Comparison of ENCODE assay signal across 8 cellular contexts in the genomic region with DNA sequence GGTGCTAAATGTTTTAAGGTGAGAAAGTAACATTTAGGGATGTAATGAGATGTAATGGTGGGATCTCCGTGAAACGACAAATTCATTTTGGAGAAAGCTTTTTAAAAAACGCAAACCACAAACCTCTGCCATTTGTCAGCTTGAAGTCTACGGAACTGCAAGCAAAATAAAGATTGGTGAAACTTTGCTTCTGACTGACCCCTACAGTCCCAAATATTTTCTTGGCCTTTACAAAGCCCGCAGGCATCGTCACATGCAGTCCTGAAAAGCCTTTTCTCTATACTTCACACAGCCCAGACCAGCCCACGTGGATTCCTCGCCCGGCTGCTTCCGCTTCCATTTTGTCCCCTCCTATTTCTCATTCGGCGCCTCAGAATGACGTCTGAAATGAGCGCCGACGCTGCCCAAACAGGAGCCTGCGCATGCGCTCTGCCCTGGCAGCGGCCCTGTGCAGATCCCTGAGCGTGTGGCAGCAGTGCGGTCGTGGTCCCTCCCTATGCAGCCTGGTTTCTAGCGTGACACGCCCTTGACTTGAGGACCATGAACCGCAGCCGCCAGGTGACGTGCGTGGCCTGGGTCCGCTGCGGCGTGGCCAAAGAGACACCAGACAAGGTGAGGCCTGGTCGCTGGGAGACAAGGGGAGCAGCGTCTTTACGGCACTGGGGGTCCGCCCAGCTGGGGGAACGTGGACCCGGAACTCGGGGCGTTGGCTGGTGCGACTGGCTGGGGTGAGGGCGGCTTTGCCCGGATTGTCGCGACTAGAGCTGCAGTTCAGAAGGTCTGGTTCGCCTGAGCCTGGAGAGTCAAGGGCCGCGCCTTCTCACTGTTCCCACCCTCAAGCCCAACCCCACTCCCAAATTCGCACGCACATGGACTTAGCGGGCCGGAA. TPM values are rescaled to one million over a fixed set of nuclear protein-coding genes. Genes with fewer than 3 reads are reported as not detected.
DNase-seq lines count a peak whose midpoint lies in the region; ATAC-seq, FAIRE-seq and TF ChIP-seq lines count a peak whose summit lies in the region.

TSS of gene PWP1 (plus strand) at position 440 of the 889 bp plus-strand sequence. CDS start at position 541, 101 bp downstream.

- peak; percentile 74 for TF ChIP-seq POLR2A in endothelial cell of umbilical vein (IDR thresholded peaks at IDR 0.05; ENCODE audit: low read depth, low read length)

- DNase-seq in DMS 273 (lab: John Stamatoyannopoulos, UW; ENCODE audit: unreplicated experiment) (peak; percentile 96), HuH-7.5 (ENCODE audit: low spot score) (peak; percentile 90), endothelial cell of umbilical vein (ENCODE audit: low read depth, low spot score) (peak; percentile 97), midbrain (lab: John Stamatoyannopoulos, UW) (peak; percentile 95)
- DNase-seq in activated CD8-positive, alpha-beta memory T cell treated with anti-CD3 and anti-CD28 coated beads, Interleukin-2, amount 50 U/mL, for 48 hours, result peak; percentile 98
- DNase-seq in stimulated activated CD8-positive, alpha-beta memory T cell treated with anti-CD3 and anti-CD28 coated beads, Interleukin-15, amount 100 ng/mL, for 48 hours (ENCODE audit: low read depth in 2 of 2), result peak; percentile 92

- H3K4me3 ChIP-seq in OCI-LY3 (ENCODE audit: low read length), result peak within 1 kb of the TSS; percentile 94
- peak within 1 kb of the TSS; percentile 28 to 80 (median 67) for H3K4me3 ChIP-seq in endothelial cell of umbilical vein (replicated peaks in 1 of 3; ENCODE audit: insufficient read depth in 1 of 3, low read depth in 1 of 3, low read length in 3 of 3)

- ATAC-seq in GM21526 (IDR thresholded peaks at IDR 0.05; ENCODE audit: low FRiP score, unreplicated experiment), result peak; percentile 84

- H3K79me2 ChIP-seq in OCI-LY3 (ENCODE audit: low read length) (peaks cover 23% of the 10 kb centered on the region), endothelial cell of umbilical vein (ENCODE audit: control insufficient read depth, insufficient read depth, low read length) (peaks cover 26% of the 10 kb centered on the region)

- H3K9me1 ChIP-seq in endothelial cell of umbilical vein (replicated peaks; ENCODE audit: control insufficient read depth, extremely low read depth, insufficient read depth, low read length), result no peaks in the 10 kb centered on the region

- H3K27ac ChIP-seq in OCI-LY3 (ENCODE audit: low read length), result peak within 1 kb of the TSS; percentile 53
- peak within 1 kb of the TSS; percentile 51 for H3K27ac ChIP-seq in endothelial cell of umbilical vein (ENCODE audit: insufficient read depth, low read depth, low read length)

- no peaks in the 10 kb centered on the region for H3K9me3 ChIP-seq in OCI-LY3 (ENCODE audit: insufficient read depth, low read length)
- no peaks in the 10 kb centered on the region for H3K9me3 ChIP-seq in endothelial cell of umbilical vein (replicated peaks; ENCODE audit: control insufficient read depth, insufficient read depth, low read length)

- H3K9ac ChIP-seq in OCI-LY3 (ENCODE audit: low read length) (peak within 1 kb of the TSS; percentile 74), endothelial cell of umbilical vein (replicated peaks; ENCODE audit: extremely low read depth, insufficient read depth, low read length) (peak within 1 kb of the TSS; percentile 70)

- BruUV-seq in endothelial cell of umbilical vein (replicated peaks; lab: Mats Ljungman, UMichigan), result TSS peak; percentile 93

- H3K4me2 ChIP-seq in OCI-LY3 (ENCODE audit: low read length) (peak within 1 kb of the TSS; percentile 97), endothelial cell of umbilical vein (ENCODE audit: insufficient read depth, low read length) (peak within 1 kb of the TSS; percentile 79)

- CTCF ChIA-PET in endothelial cell of umbilical vein (lab: Charles Lee), result interaction anchor here (1.0 to 2.4 kb wide), 3 partner anchors 10 to 200 kb away, joined by 5 to 11 read pairs (median 6); no protein-coding TSS in a partner anchor

- H3K36me3 ChIP-seq in OCI-LY3 (replicated peaks; ENCODE audit: low read depth, low read length) (peaks cover 9% of the 10 kb centered on the region), endothelial cell of umbilical vein (ENCODE audit: control insufficient read depth in 2 of 2, extremely low read depth in 1 of 2, insufficient read depth in 2 of 2, low read length in 2 of 2) (peaks cover 3 to 4% of the 10 kb centered on the region in 2 experiments)

- intact Hi-C loops in endothelial cell of umbilical vein (cut with micrococcal nuclease), result loop anchor here (1.0 to 2.0 kb wide), 3 partner anchors 63 to 830 kb away; partner anchors contain the start of genes FICD and PRDM4

- peak within 1 kb of the TSS; percentile 73 for H2AFZ ChIP-seq in OCI-LY3 (ENCODE audit: low read depth, low read length)
- peak within 1 kb of the TSS; percentile 32 for H2AFZ ChIP-seq in endothelial cell of umbilical vein (ENCODE audit: low read depth, low read length)

- H4K20me1 ChIP-seq in OCI-LY3 (ENCODE audit: insufficient read depth, low read length) (no peaks in the 10 kb centered on the region), endothelial cell of umbilical vein (replicated peaks; ENCODE audit: control insufficient read depth, extremely low read depth, insufficient read depth, low read length) (no peaks in the 10 kb centered on the region)

- TF ChIP-seq CTCF in OCI-LY3 (IDR thresholded peaks at IDR 0.05; ENCODE audit: low read depth, low read length), result no peak
- TF ChIP-seq CTCF in endothelial cell of umbilical vein (IDR thresholded peaks at IDR 0.05; ENCODE audit: extremely low read depth in 1 of 2, insufficient read depth in 1 of 2, low read depth in 1 of 2, low read length in 2 of 2), result no peak

- peak; percentile 97 for FAIRE-seq in endothelial cell of umbilical vein (lab: Jason Lieb, UNC)

- dilution Hi-C loops in endothelial cell of umbilical vein (cut with MboI; ENCODE audit: extremely low pct_ligation_motif_present, low sequenced_read_pairs), result no loop called here

- peaks cover 12% of the 10 kb centered on the region for H3K4me1 ChIP-seq in OCI-LY3 (ENCODE audit: low read length)
- peaks cover 7% of the 10 kb centered on the region for H3K4me1 ChIP-seq in endothelial cell of umbilical vein (ENCODE audit: control insufficient read depth, extremely low read depth, insufficient read depth, low read length)

- H3K27me3 ChIP-seq in OCI-LY3 (ENCODE audit: low read depth, low read length), result no peaks in the 10 kb centered on the region
- H3K27me3 ChIP-seq in endothelial cell of umbilical vein (ENCODE audit: control insufficient read depth in 2 of 2, insufficient read depth in 2 of 2, low read length in 2 of 2), result no peaks in the 10 kb centered on the region

- POLR2A ChIA-PET in endothelial cell of umbilical vein (lab: Charles Lee), result no interaction called here

TF ChIP-seq in endothelial cell of umbilical vein, 7 proteins besides CTCF, POLR2A, EP300 and RAD21:
- TF ChIP-seq MYC (IDR thresholded peaks at IDR 0.05; ENCODE audit: low read depth, low read length) (peak; percentile 58), FOS (IDR thresholded peaks at IDR 0.05; ENCODE audit: borderline replicate concordance, insufficient read depth, low read length) (no peak), POLR2AphosphoS5 (IDR thresholded peaks at IDR 0.05; ENCODE audit: insufficient read depth, low read depth, low read length) (peak; percentile 85), GATA2 (IDR thresholded peaks at IDR 0.05; ENCODE audit: insufficient read depth, insufficient read length, low read depth, low read length) (no peak)
- TF ChIP-seq, protein P1, sequence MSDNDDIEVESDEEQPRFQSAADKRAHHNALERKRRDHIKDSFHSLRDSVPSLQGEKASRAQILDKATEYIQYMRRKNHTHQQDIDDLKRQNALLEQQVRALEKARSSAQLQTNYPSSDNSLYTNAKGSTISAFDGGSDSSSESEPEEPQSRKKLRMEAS (IDR thresholded peaks at IDR 0.05; ENCODE audit: insufficient read depth, insufficient read length), result peak; percentile 96

RNA-seq across cellular contexts. Expression of gene PWP1, which starts in this region (rescaled TPM):
- 68.6 and 70.8 TPM in 2 replicates for total RNA-seq in endothelial cell of umbilical vein
- 76.8 and 154 TPM in 2 replicates for polyA plus RNA-seq in endothelial cell of umbilical vein
- 167 and 241 TPM in 2 replicates for polyA plus RNA-seq in endothelial cell of umbilical vein (2011; cell fraction: cytosol; rRNA removed)
- 122 and 217 TPM in 2 replicates for polyA plus RNA-seq in endothelial cell of umbilical vein (2011; cell fraction: nucleus; rRNA removed)
- polyA plus RNA-seq in endothelial cell of umbilical vein (2012), result 83.4 and 107 TPM in 2 replicates
- 46.2 and 52.3 TPM in 2 replicates for polyA minus RNA-seq in endothelial cell of umbilical vein
- polyA minus RNA-seq in endothelial cell of umbilical vein (2011; cell fraction: cytosol; rRNA and poly(A)+ RNA removed), result 34.9 TPM
- polyA minus RNA-seq in endothelial cell of umbilical vein (2011; cell fraction: nucleus; rRNA and poly(A)+ RNA removed), result 23.5 and 33.9 TPM in 2 replicates

Comparison
In these comparisons a context has a peak if more than half of its experiments do, and no peak if none do; other contexts are left out.
1. Peak in every context shown above with its lines: DNase-seq, ATAC-seq, H3K4me3 ChIP-seq and H3K27ac ChIP-seq.